Comparison of ENCODE assay signal across 32 cellular contexts in genomic region chr3:52731590-52731989, GRCh38. TPM values are rescaled to one million over a fixed set of nuclear protein-coding genes. Genes with fewer than 3 reads are reported as not detected.
"Had no signal": no experiment of that assay in that cellular context is flagged by ENCODE, and none has a peak within 500 bp of the region (broad histone marks: within the 10 kb centered on the region; RNA-seq: fewer than 3 reads in every experiment).

No MANE protein-coding gene starts in this region.

- H3K27me3 Mint-ChIP-seq: activated CD4-positive, alpha-beta memory T cell treated with anti-CD3 and anti-CD28 coated beads, Interleukin-2, amount 10 ng/mL, durations not matched to agents 7 days and 5 days; activated CD4-positive, alpha-beta T cell treated with anti-CD3 and anti-CD28 coated beads for 36 hours; activated CD4-positive, alpha-beta T cell treated with anti-CD3 and anti-CD28 coated beads, Interleukin-2, amount 10 ng/mL, durations not matched to agents 24 days and 14 days; activated naive CD4-positive, alpha-beta T cell treated with anti-CD3 and anti-CD28 coated beads, Interleukin-2, amount 10 ng/mL, durations not matched to agents 7 days and 5 days; activated naive CD8-positive, alpha-beta T cell treated with anti-CD3 and anti-CD28 coated beads, Interleukin-2, amount 10 ng/mL, durations not matched to agents 7 days and 5 days; activated T-cell treated with anti-CD3 and anti-CD28 coated beads, Interleukin-2, amount 50 U/mL, for 24 hours; effector memory CD8-positive, alpha-beta T cell; T-helper 17 cell had no signal

- H3K4me3 Mint-ChIP-seq: activated CD4-positive, alpha-beta memory T cell treated with anti-CD3 and anti-CD28 coated beads, Interleukin-2, amount 10 ng/mL, durations not matched to agents 7 days and 5 days; activated CD4-positive, alpha-beta T cell treated with anti-CD3 and anti-CD28 coated beads for 36 hours; activated CD4-positive, alpha-beta T cell treated with anti-CD3 and anti-CD28 coated beads, Interleukin-2, amount 10 ng/mL, durations not matched to agents 24 days and 14 days; activated naive CD4-positive, alpha-beta T cell treated with anti-CD3 and anti-CD28 coated beads, Interleukin-2, amount 10 ng/mL, durations not matched to agents 7 days and 5 days; activated naive CD8-positive, alpha-beta T cell treated with anti-CD3 and anti-CD28 coated beads, Interleukin-2, amount 10 ng/mL, durations not matched to agents 7 days and 5 days; activated T-cell treated with anti-CD3 and anti-CD28 coated beads, Interleukin-2, amount 50 U/mL, for 24 hours; activated T-cell treated with anti-CD3 and anti-CD28 coated beads, Interleukin-2, amount 50 U/mL, for 72 hours; effector memory CD8-positive, alpha-beta T cell; T-helper 17 cell; T-helper 2 cell treated with Interferon-gamma antibody and Interleukin-4, amounts not matched to agents 5 μg/mL and 100 μg/mL, for 36 hours had no signal

- H3K27me3 ChIP-seq: ascending aorta, brain microvascular endothelial cell had no signal

- H3K27ac ChIP-seq: ascending aorta, brain microvascular endothelial cell had no signal

- H3K4me1 Mint-ChIP-seq: T-helper 17 cell had no signal

- H3K4me3 ChIP-seq: ascending aorta had no signal

- DNase-seq: activated CD4-positive, alpha-beta memory T cell treated with anti-CD3 and anti-CD28 coated beads, Interleukin-2, amount 10 ng/mL, durations not matched to agents 7 days and 5 days; activated CD4-positive, alpha-beta T cell treated with anti-CD3 and anti-CD28 coated beads for 36 hours; activated CD4-positive, alpha-beta T cell treated with anti-CD3 and anti-CD28 coated beads, Interleukin-2, amount 10 ng/mL, durations not matched to agents 24 days and 14 days; activated CD4-positive, CD25-positive, alpha-beta regulatory T cell; activated CD4-positive, CD25-positive, alpha-beta regulatory T cell treated with anti-CD3 and anti-CD28 coated beads, Interleukin-2, amount 50 U/mL, for 72 hours; activated CD8-positive, alpha-beta memory T cell treated with anti-CD3 and anti-CD28 coated beads, Interleukin-2, amount 50 U/mL, for 48 hours; activated gamma-delta T cell; activated naive CD4-positive, alpha-beta T cell; activated naive CD4-positive, alpha-beta T cell treated with anti-CD3 and anti-CD28 coated beads, Interleukin-2, amount 10 ng/mL, durations not matched to agents 7 days and 5 days; activated naive CD8-positive, alpha-beta T cell treated with anti-CD3 and anti-CD28 coated beads, Interleukin-2, amount 10 ng/mL, durations not matched to agents 7 days and 5 days; activated T-cell treated with anti-CD3 and anti-CD28 coated beads for 4 hours; activated T-cell treated with anti-CD3 and anti-CD28 coated beads, Interleukin-2, amount 50 U/mL, for 24 hours; activated T-cell treated with anti-CD3 and anti-CD28 coated beads, Interleukin-2, amount 50 U/mL, for 72 hours; brain microvascular endothelial cell; cortex of kidney; dermis blood vessel endothelial cell; effector CD4-positive, alpha-beta T cell; effector memory CD8-positive, alpha-beta T cell; foreskin fibroblast; head of caudate nucleus; T-helper 1 cell; T-helper 17 cell; T1000 had no signal

- H3K4me1 ChIP-seq: ascending aorta had no signal

- FAIRE-seq: bronchial epithelial cell, colon, endometrium, frontal cortex had no signal

- H3K27ac Mint-ChIP-seq: activated CD4-positive, alpha-beta memory T cell treated with anti-CD3 and anti-CD28 coated beads, Interleukin-2, amount 10 ng/mL, durations not matched to agents 7 days and 5 days; activated CD4-positive, alpha-beta T cell treated with anti-CD3 and anti-CD28 coated beads for 36 hours; activated CD4-positive, alpha-beta T cell treated with anti-CD3 and anti-CD28 coated beads, Interleukin-2, amount 10 ng/mL, durations not matched to agents 24 days and 14 days; activated naive CD4-positive, alpha-beta T cell treated with anti-CD3 and anti-CD28 coated beads, Interleukin-2, amount 10 ng/mL, durations not matched to agents 7 days and 5 days; activated naive CD4-positive, alpha-beta T cell treated with anti-CD3 and anti-CD28 coated beads, Interleukin-2, amount 50 U/mL, for 72 hours; activated naive CD8-positive, alpha-beta T cell treated with anti-CD3 and anti-CD28 coated beads, Interleukin-2, amount 10 ng/mL, durations not matched to agents 7 days and 5 days; activated T-cell treated with anti-CD3 and anti-CD28 coated beads, Interleukin-2, amount 50 U/mL, for 24 hours; activated T-cell treated with anti-CD3 and anti-CD28 coated beads, Interleukin-2, amount 50 U/mL, for 72 hours; T-helper 17 cell; T-helper 2 cell treated with Interferon-gamma antibody and Interleukin-4, amounts not matched to agents 5 μg/mL and 100 μg/mL, for 36 hours had no signal

- H3K9me3 Mint-ChIP-seq: effector memory CD8-positive, alpha-beta T cell had no signal

RNA-seq across cellular contexts. Expression of gene ITIH1, which starts 45.8 kb away (rescaled TPM):
- total RNA-seq: activated CD4-positive, alpha-beta memory T cell treated with anti-CD3 and anti-CD28 coated beads, Interleukin-2, amount 10 ng/mL, durations not matched to agents 7 days and 5 days; activated CD4-positive, alpha-beta T cell treated with anti-CD3 and anti-CD28 coated beads for 36 hours; activated CD4-positive, alpha-beta T cell treated with anti-CD3 and anti-CD28 coated beads, Interleukin-2, amount 10 ng/mL, durations not matched to agents 24 days and 14 days; activated naive CD4-positive, alpha-beta T cell treated with anti-CD3 and anti-CD28 coated beads, Interleukin-2, amount 50 U/mL, for 72 hours; activated naive CD8-positive, alpha-beta T cell treated with anti-CD3 and anti-CD28 coated beads, Interleukin-2, amount 10 ng/mL, durations not matched to agents 7 days and 5 days; activated T-cell treated with anti-CD3 and anti-CD28 coated beads, Interleukin-2, amount 50 U/mL, for 72 hours; bronchial epithelial cell; chondrocyte; dermis blood vessel endothelial cell; epithelial cell of proximal tubule; frontal cortex; T-helper 17 cell had no signal
